Comparison of ENCODE assay signal across 21 cellular contexts in genomic region chr13:113224486-113224885, GRCh38. TPM values are rescaled to one million over a fixed set of nuclear protein-coding genes. Genes with fewer than 3 reads are reported as not detected.
DNase-seq lines count a peak whose midpoint lies in the region; ATAC-seq, FAIRE-seq and TF ChIP-seq lines count a peak whose summit lies in the region.
"Had no signal": no experiment of that assay in that cellular context is flagged by ENCODE, and none has a peak within 500 bp of the region (broad histone marks: within the 10 kb centered on the region; RNA-seq: fewer than 3 reads in every experiment).

No MANE protein-coding gene starts in this region.

- TF ChIP-seq POLR2A in gastrocnemius medialis (IDR thresholded peaks at IDR 0.05), result no peak

- FAIRE-seq in keratinocyte (lab: Jason Lieb, UNC), result peak; percentile 44
- FAIRE-seq: endothelial cell of umbilical vein had no signal

- no peaks in the 10 kb centered on the region for H3K9me3 Mint-ChIP-seq in CD8-positive, alpha-beta memory T cell
- H3K9me3 Mint-ChIP-seq: CD8-positive, alpha-beta T cell; dendritic cell treated with granulocyte-macrophage colony-stimulating factor and Interleukin-4, amounts not matched to agents 40 ng/mL and 50 ng/mL, for 4 days; stimulated activated naive CD8-positive, alpha-beta T cell treated with anti-CD3 and anti-CD28 coated beads, Interleukin-15, Interleukin-2, amounts not matched to agents 100 ng/mL and 50 ng/mL, for 24 hours; T-helper 2 cell treated with Interferon-gamma antibody and Interleukin-4, amounts not matched to agents 5 μg/mL and 100 μg/mL, for 36 hours had no signal

- H3K27me3 Mint-ChIP-seq in CD8-positive, alpha-beta memory T cell, result peaks cover 0 to 2% of the 10 kb centered on the region in 2 donors
- H3K27me3 Mint-ChIP-seq: dendritic cell treated with granulocyte-macrophage colony-stimulating factor and Interleukin-4, amounts not matched to agents 40 ng/mL and 50 ng/mL, for 4 days; stimulated activated naive CD8-positive, alpha-beta T cell treated with anti-CD3 and anti-CD28 coated beads, Interleukin-15, Interleukin-2, amounts not matched to agents 100 ng/mL and 50 ng/mL, for 24 hours had no signal

- dilution Hi-C loops in keratinocyte (cut with MboI; ENCODE audit: extremely low pct_ligation_motif_present, low sequenced_read_pairs), result no loop called here

- no peak overlapping the region for H3K9ac ChIP-seq in keratinocyte (ENCODE audit: control insufficient read depth, extremely low read depth, insufficient read depth, low read length)

- POLR2A ChIA-PET in CD8-positive, alpha-beta memory T cell (lab: Charles Lee), result no interaction called here

- H3K4me2 ChIP-seq in keratinocyte (ENCODE audit: control insufficient read depth, extremely low read depth, insufficient read depth, low read depth, low read length), result no peak overlapping the region

- H3K27ac ChIP-seq in keratinocyte (ENCODE audit: control insufficient read depth, insufficient read depth, low read length) (no peak overlapping the region), gastrocnemius medialis (no peak overlapping the region)
- H3K27ac ChIP-seq in CD8-positive, alpha-beta memory T cell (ENCODE audit: low read depth, low read length), result no peak overlapping the region
- H3K27ac ChIP-seq: cardiac muscle cell, neutrophil, thyroid gland had no signal

- ATAC-seq in gastrocnemius medialis, result no peak
- no peak for ATAC-seq in sciatic nerve
- ATAC-seq: CD8-positive, alpha-beta T cell had no signal

- H3K4me1 ChIP-seq in keratinocyte (ENCODE audit: control insufficient read depth, extremely low read depth, insufficient read depth, low read length), result no peaks in the 10 kb centered on the region
- peaks cover 4 to 16% of the 10 kb centered on the region in 2 donors for H3K4me1 ChIP-seq in gastrocnemius medialis
- H3K4me1 ChIP-seq in CD8-positive, alpha-beta memory T cell (ENCODE audit: insufficient read depth, low read length), result no peaks in the 10 kb centered on the region
- H3K4me1 ChIP-seq: HAP-1, thyroid gland had no signal

- no peak overlapping the region for H3K27ac Mint-ChIP-seq in CD8-positive, alpha-beta memory T cell
- H3K27ac Mint-ChIP-seq: CD8-positive, alpha-beta T cell; dendritic cell treated with granulocyte-macrophage colony-stimulating factor and Interleukin-4, amounts not matched to agents 40 ng/mL and 50 ng/mL, for 4 days; stimulated activated naive CD8-positive, alpha-beta T cell treated with anti-CD3 and anti-CD28 coated beads, Interleukin-15, Interleukin-2, amounts not matched to agents 100 ng/mL and 50 ng/mL, for 24 hours; T-helper 2 cell treated with Interferon-gamma antibody and Interleukin-4, amounts not matched to agents 5 μg/mL and 100 μg/mL, for 36 hours had no signal

- CTCF ChIA-PET in CD8-positive, alpha-beta memory T cell (lab: Charles Lee), result no interaction called here

- H3K36me3 ChIP-seq in keratinocyte (ENCODE audit: control insufficient read depth in 2 of 2, extremely low read depth in 1 of 2, insufficient read depth in 2 of 2, low read length in 2 of 2) (peaks cover 35 to 67% of the 10 kb centered on the region in 2 experiments), gastrocnemius medialis (peaks cover 3 to 59% of the 10 kb centered on the region in 2 donors)
- peaks cover 36% of the 10 kb centered on the region for H3K36me3 ChIP-seq in CD8-positive, alpha-beta memory T cell (ENCODE audit: insufficient read depth, low read length)

- in situ Hi-C loops in gastrocnemius medialis (cut with MboI; ENCODE audit: low sequenced_read_pairs in 4 of 4), result no loop called here

- peaks cover 72% of the 10 kb centered on the region for H3K79me2 ChIP-seq in keratinocyte (ENCODE audit: control insufficient read depth, insufficient read depth, low read length)

- H3K9me3 ChIP-seq in keratinocyte (ENCODE audit: control insufficient read depth, low read depth, low read length) (no peaks in the 10 kb centered on the region), gastrocnemius medialis (no peaks in the 10 kb centered on the region)
- no peaks in the 10 kb centered on the region for H3K9me3 ChIP-seq in CD8-positive, alpha-beta memory T cell (ENCODE audit: low read length)
- H3K9me3 ChIP-seq: HAP-1, neutrophil, thyroid gland had no signal

- no peak overlapping the region for H2AFZ ChIP-seq in keratinocyte (ENCODE audit: control insufficient read depth, low read length)

- TF ChIP-seq CTCF in keratinocyte (optimal IDR thresholded peaks at IDR 0.05 in 1 of 3, IDR thresholded peaks at IDR 0.05 in 1 of 3, conservative IDR thresholded peaks at IDR 0.05 in 1 of 3; ENCODE audit: extremely low read depth in 1 of 3, insufficient read depth in 2 of 3, low read length in 3 of 3) (no peak), gastrocnemius medialis (IDR thresholded peaks at IDR 0.05 in 4 of 5, conservative IDR thresholded peaks at IDR 0.05 in 1 of 5) (no peak)

- peaks cover 6% of the 10 kb centered on the region for H4K20me1 ChIP-seq in keratinocyte (ENCODE audit: control insufficient read depth, extremely low read depth, insufficient read depth, low read length)

- H3K27me3 ChIP-seq in keratinocyte (ENCODE audit: control insufficient read depth, extremely low read depth, insufficient read depth, low read length) (no peaks in the 10 kb centered on the region), gastrocnemius medialis (no peaks in the 10 kb centered on the region)
- no peaks in the 10 kb centered on the region for H3K27me3 ChIP-seq in CD8-positive, alpha-beta memory T cell (ENCODE audit: insufficient read depth, low read length, poor library complexity, severe bottlenecking)
- H3K27me3 ChIP-seq: cardiac muscle cell, neutrophil, thyroid gland had no signal

- no peaks in the 10 kb centered on the region for H3K9me1 ChIP-seq in keratinocyte (ENCODE audit: control insufficient read depth, extremely low read depth, insufficient read depth, low read length)

- H3K4me3 Mint-ChIP-seq in CD8-positive, alpha-beta memory T cell, result no peak overlapping the region
- H3K4me3 Mint-ChIP-seq: CD8-positive, alpha-beta T cell; dendritic cell treated with granulocyte-macrophage colony-stimulating factor and Interleukin-4, amounts not matched to agents 40 ng/mL and 50 ng/mL, for 4 days; stimulated activated naive CD8-positive, alpha-beta T cell treated with anti-CD3 and anti-CD28 coated beads, Interleukin-15, Interleukin-2, amounts not matched to agents 100 ng/mL and 50 ng/mL, for 24 hours; T-helper 2 cell treated with Interferon-gamma antibody and Interleukin-4, amounts not matched to agents 5 μg/mL and 100 μg/mL, for 36 hours had no signal

- intact Hi-C loops in gastrocnemius medialis (cut with DNase I; ENCODE audit: low total_unique reads), result no loop called here
- intact Hi-C loops in sciatic nerve (cut with DNase I), result no loop called here

- peaks cover 23 to 35% (median 33%) of the 10 kb centered on the region in 3 donors for H3K4me1 Mint-ChIP-seq in CD8-positive, alpha-beta memory T cell

- DNase-seq in DMS79 (lab: John Stamatoyannopoulos, UW), result peak; percentile 28
- peak; percentile 18 for DNase-seq in NCI-H1105 treated with DMSO at 0.1 percent for 48 hours (lab: John Stamatoyannopoulos, UW)
- DNase-seq in dermis blood vessel endothelial cell, result peak; percentile 24
- no peak for DNase-seq in keratinocyte (ENCODE audit: low read depth, low spot score)
- no peak for DNase-seq in gastrocnemius medialis
- no peak for DNase-seq in sciatic nerve (ENCODE audit: low spot score)
- DNase-seq in CD8-positive, alpha-beta memory T cell, result no peak
- DNase-seq in activated T-cell treated with anti-CD3 and anti-CD28 coated beads for 4 hours, result no peak
- DNase-seq: CD8-positive, alpha-beta T cell; DND-41; NCI-H146; NCI-H446; stimulated activated CD4-positive, alpha-beta T cell treated with anti-CD3 and anti-CD28 coated beads, Interleukin-4, amount 100 ng/mL, for 1 hour; thyroid gland had no signal

- no peak overlapping the region for H3K4me3 ChIP-seq in keratinocyte (ENCODE audit: control insufficient read depth in 2 of 3, extremely low read depth in 1 of 3, insufficient read depth in 2 of 3, low read depth in 1 of 3, low read length in 3 of 3)
- H3K4me3 ChIP-seq in gastrocnemius medialis, result no peak overlapping the region
- H3K4me3 ChIP-seq in CD8-positive, alpha-beta memory T cell (ENCODE audit: low read length), result no peak overlapping the region
- H3K4me3 ChIP-seq: cardiac muscle cell, HAP-1, thyroid gland had no signal

- H3K36me3 Mint-ChIP-seq in CD8-positive, alpha-beta memory T cell, result peaks cover 3 to 93% (median 30%) of the 10 kb centered on the region in 3 donors

RNA-seq across cellular contexts. Expression of gene CUL4A, which starts 15.1 kb away (rescaled TPM):
- total RNA-seq in dermis blood vessel endothelial cell, result 148 and 193 TPM in 2 replicates
- polyA plus RNA-seq in keratinocyte, result 35.8 to 69.3 TPM (median 57.3 TPM) in 3 replicates
- polyA plus RNA-seq in keratinocyte (2011; ENCODE audit: low read depth), result 41.4 TPM
- polyA plus RNA-seq in keratinocyte (2011; cell fraction: cytosol; rRNA removed), result 44.8 and 50.9 TPM in 2 replicates
- 77.3 and 80.6 TPM in 2 replicates for polyA plus RNA-seq in keratinocyte (2011; cell fraction: nucleus; rRNA removed)
- polyA plus RNA-seq in keratinocyte (2012; ENCODE audit: low replicate concordance), result 45.1 and 62.0 TPM in 2 replicates
- 41.4 to 53.7 TPM (median 51.3 TPM) in 3 replicates for polyA minus RNA-seq in keratinocyte
- 27.0 TPM for polyA minus RNA-seq in keratinocyte (2011; cell fraction: cytosol; rRNA and poly(A)+ RNA removed)
- 31.8 and 57.9 TPM in 2 replicates for polyA minus RNA-seq in keratinocyte (2011; cell fraction: nucleus; rRNA and poly(A)+ RNA removed)
- 100 to 1,000 TPM; 232 to 319 (median 234) TPM for total RNA-seq in gastrocnemius medialis
- 62.3 TPM for total RNA-seq in sciatic nerve
- 10 to 100 TPM; 82.5 to 87.3 TPM for total RNA-seq in CD8-positive, alpha-beta memory T cell
- 67.4 TPM for polyA plus RNA-seq in CD8-positive, alpha-beta memory T cell

RNA-seq across cellular contexts. Expression of gene PCID2, which starts 16.0 kb away (rescaled TPM):
- total RNA-seq in dermis blood vessel endothelial cell (64.5 and 74.5 TPM in 2 replicates), gastrocnemius medialis (10 to 100 TPM; 26.4 to 45.6 (median 28.0) TPM), sciatic nerve (45.1 TPM)
- 52.7 to 76.5 TPM (median 64.8 TPM) in 3 replicates for polyA plus RNA-seq in keratinocyte
- 21.2 TPM for polyA plus RNA-seq in keratinocyte (2011; ENCODE audit: low read depth)
- polyA plus RNA-seq in keratinocyte (2011; cell fraction: cytosol; rRNA removed), result 29.7 and 49.2 TPM in 2 replicates
- polyA plus RNA-seq in keratinocyte (2011; cell fraction: nucleus; rRNA removed), result 87.9 and 106 TPM in 2 replicates
- polyA plus RNA-seq in keratinocyte (2012; ENCODE audit: low replicate concordance), result 31.4 and 32.0 TPM in 2 replicates
- polyA minus RNA-seq in keratinocyte, result 18.6 to 45.0 TPM (median 39.5 TPM) in 3 replicates
- polyA minus RNA-seq in keratinocyte (2011; cell fraction: cytosol; rRNA and poly(A)+ RNA removed), result 15.5 TPM
- polyA minus RNA-seq in keratinocyte (2011; cell fraction: nucleus; rRNA and poly(A)+ RNA removed), result 30.6 and 42.4 TPM in 2 replicates
- 10 to 100 TPM; 60.1 to 62.3 TPM for total RNA-seq in CD8-positive, alpha-beta memory T cell
- polyA plus RNA-seq in CD8-positive, alpha-beta memory T cell, result 90.4 TPM

Comparison
In these comparisons a context has a peak if more than half of its experiments do, and no peak if none do; other contexts are left out.
1. DNase-seq: peak in DMS79 (single experiment), NCI-H1105 treated with DMSO at 0.1 percent for 48 hours (single experiment) and dermis blood vessel endothelial cell (single experiment); none in keratinocyte (single experiment), gastrocnemius medialis (0 of 2), sciatic nerve (single experiment), CD8-positive, alpha-beta memory T cell (0 of 5) and activated T-cell treated with anti-CD3 and anti-CD28 coated beads for 4 hours (single experiment).